4 cellular contexts compared by ENCODE assay signal in genomic region chr9:107350443-107350842, GRCh38.
TF ChIP-seq lines count a peak whose summit lies in the region.

No MANE protein-coding gene starts in this region.

TF ChIP-seq in SK-N-SH, 30 proteins besides CTCF, POLR2A, EP300 and RAD21:
- TF ChIP-seq GABPA (IDR thresholded peaks at IDR 0.05; ENCODE audit: low read depth), result no peak
- TF ChIP-seq, protein P1, sequence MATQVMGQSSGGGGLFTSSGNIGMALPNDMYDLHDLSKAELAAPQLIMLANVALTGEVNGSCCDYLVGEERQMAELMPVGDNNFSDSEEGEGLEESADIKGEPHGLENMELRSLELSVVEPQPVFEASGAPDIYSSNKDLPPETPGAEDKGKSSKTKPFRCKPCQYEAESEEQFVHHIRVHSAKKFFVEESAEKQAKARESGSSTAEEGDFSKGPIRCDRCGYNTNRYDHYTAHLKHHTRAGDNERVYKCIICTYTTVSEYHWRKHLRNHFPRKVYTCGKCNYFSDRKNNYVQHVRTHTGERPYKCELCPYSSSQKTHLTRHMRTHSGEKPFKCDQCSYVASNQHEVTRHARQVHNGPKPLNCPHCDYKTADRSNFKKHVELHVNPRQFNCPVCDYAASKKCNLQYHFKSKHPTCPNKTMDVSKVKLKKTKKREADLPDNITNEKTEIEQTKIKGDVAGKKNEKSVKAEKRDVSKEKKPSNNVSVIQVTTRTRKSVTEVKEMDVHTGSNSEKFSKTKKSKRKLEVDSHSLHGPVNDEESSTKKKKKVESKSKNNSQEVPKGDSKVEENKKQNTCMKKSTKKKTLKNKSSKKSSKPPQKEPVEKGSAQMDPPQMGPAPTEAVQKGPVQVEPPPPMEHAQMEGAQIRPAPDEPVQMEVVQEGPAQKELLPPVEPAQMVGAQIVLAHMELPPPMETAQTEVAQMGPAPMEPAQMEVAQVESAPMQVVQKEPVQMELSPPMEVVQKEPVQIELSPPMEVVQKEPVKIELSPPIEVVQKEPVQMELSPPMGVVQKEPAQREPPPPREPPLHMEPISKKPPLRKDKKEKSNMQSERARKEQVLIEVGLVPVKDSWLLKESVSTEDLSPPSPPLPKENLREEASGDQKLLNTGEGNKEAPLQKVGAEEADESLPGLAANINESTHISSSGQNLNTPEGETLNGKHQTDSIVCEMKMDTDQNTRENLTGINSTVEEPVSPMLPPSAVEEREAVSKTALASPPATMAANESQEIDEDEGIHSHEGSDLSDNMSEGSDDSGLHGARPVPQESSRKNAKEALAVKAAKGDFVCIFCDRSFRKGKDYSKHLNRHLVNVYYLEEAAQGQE (IDR thresholded peaks at IDR 0.05; ENCODE audit: low read depth, low read length), result peak; percentile 86

TF ChIP-seq in SK-N-SH treated with all-trans-retinoic acid at 6 μM for 48 hours, 23 proteins besides CTCF, POLR2A, EP300 and RAD21 (continues in another document):
- no peak for TF ChIP-seq CSRNP3 (CRISPR knock-in tag; IDR thresholded peaks at IDR 0.05)
- no peak for TF ChIP-seq ZFP3 (CRISPR knock-in tag; IDR thresholded peaks at IDR 0.05)
- TF ChIP-seq ISL1 (CRISPR knock-in tag; IDR thresholded peaks at IDR 0.05), result no peak
- no peak for TF ChIP-seq SNAI2 (CRISPR knock-in tag; IDR thresholded peaks at IDR 0.05)
- TF ChIP-seq ZNF8 (CRISPR knock-in tag; IDR thresholded peaks at IDR 0.05), result no peak
- TF ChIP-seq, protein P2, sequence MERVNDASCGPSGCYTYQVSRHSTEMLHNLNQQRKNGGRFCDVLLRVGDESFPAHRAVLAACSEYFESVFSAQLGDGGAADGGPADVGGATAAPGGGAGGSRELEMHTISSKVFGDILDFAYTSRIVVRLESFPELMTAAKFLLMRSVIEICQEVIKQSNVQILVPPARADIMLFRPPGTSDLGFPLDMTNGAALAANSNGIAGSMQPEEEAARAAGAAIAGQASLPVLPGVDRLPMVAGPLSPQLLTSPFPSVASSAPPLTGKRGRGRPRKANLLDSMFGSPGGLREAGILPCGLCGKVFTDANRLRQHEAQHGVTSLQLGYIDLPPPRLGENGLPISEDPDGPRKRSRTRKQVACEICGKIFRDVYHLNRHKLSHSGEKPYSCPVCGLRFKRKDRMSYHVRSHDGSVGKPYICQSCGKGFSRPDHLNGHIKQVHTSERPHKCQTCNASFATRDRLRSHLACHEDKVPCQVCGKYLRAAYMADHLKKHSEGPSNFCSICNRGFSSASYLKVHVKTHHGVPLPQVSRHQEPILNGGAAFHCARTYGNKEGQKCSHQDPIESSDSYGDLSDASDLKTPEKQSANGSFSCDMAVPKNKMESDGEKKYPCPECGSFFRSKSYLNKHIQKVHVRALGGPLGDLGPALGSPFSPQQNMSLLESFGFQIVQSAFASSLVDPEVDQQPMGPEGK (CRISPR knock-in tag; IDR thresholded peaks at IDR 0.05; ENCODE audit: borderline replicate concordance), result no peak
- TF ChIP-seq ZNF565 (CRISPR knock-in tag; conservative IDR thresholded peaks at IDR 0.05; ENCODE audit: low read depth), result no peak
- no peak for TF ChIP-seq ZC3H10 (CRISPR knock-in tag; IDR thresholded peaks at IDR 0.05)
- TF ChIP-seq ESRRG (CRISPR knock-in tag; IDR thresholded peaks at IDR 0.05), result no peak
- TF ChIP-seq GLIS3 (CRISPR knock-in tag; IDR thresholded peaks at IDR 0.05), result no peak

TF ChIP-seq in HCT116, 20 proteins besides CTCF, POLR2A, EP300 and RAD21:
- TF ChIP-seq TCF7L2 (IDR thresholded peaks at IDR 0.05; ENCODE audit: borderline replicate concordance, extremely low read depth, insufficient read depth, insufficient read length) (no peak), EZH2 (IDR thresholded peaks at IDR 0.05) (no peak), MAX (IDR thresholded peaks at IDR 0.05) (no peak)
- TF ChIP-seq, protein P1 (IDR thresholded peaks at IDR 0.05; ENCODE audit: low read depth), result peak; percentile 62

TF ChIP-seq in GM12878, 131 proteins besides CTCF, POLR2A, EP300 and RAD21:
- TF ChIP-seq GATAD2B (conservative IDR thresholded peaks at IDR 0.05; ENCODE audit: low read depth), result no peak
- TF ChIP-seq, protein P1 (IDR thresholded peaks at IDR 0.05; ENCODE audit: low read depth, low read length), result peak; percentile 39; the same call in 1 of the 2 replicates
- TF ChIP-seq IKZF2 (IDR thresholded peaks at IDR 0.05), result no peak
